Comparison of ENCODE assay signal across 15 cellular contexts in the genomic region with DNA sequence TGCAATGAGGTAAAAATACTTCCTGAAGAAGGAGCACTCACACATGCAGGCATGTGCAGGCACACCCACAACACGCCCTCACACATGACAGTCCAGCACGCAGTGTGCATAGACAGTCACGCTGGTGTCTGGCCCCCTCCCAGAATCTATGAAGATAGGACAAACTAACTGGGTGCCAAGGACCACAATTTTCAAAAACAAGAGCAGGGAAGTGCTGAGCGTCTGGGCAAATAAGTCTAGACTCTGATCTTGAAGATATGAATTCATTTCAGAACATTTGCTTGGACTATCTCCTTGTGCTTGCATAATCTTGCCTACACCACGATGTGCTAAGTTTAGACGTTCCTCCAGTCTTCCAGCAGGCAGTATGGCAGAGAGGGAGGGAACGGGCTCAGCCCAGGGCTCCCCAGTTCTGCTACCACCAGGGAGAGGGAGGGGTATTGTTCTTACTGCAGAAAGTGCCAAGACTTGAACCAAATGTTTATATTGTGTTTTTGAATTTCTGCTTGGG.
A peak's percentile ranks its signal among the peaks of the same experiment; 100 is the strongest.
DNase-seq lines count a peak whose midpoint lies in the region; ATAC-seq and TF ChIP-seq lines count a peak whose summit lies in the region.
"Had no signal": no experiment of that assay in that cellular context is flagged by ENCODE, and none has a peak within 500 bp of the region (broad histone marks: within the 10 kb centered on the region; RNA-seq: fewer than 3 reads in every experiment).

No MANE protein-coding gene starts in this region.

- no peaks in the 10 kb centered on the region for H4K20me1 ChIP-seq in osteoblast (ENCODE audit: insufficient read depth, low read length)

- H3K27ac ChIP-seq in osteoblast (ENCODE audit: low read depth, low read length): peak overlapping the region; percentile 22
- H3K27ac ChIP-seq in right lobe of liver: no peak overlapping the region

- peak overlapping the region; percentile 81 for H2AFZ ChIP-seq in osteoblast (ENCODE audit: low read length)

- TF ChIP-seq POLR2A in right lobe of liver (IDR thresholded peaks at IDR 0.05): no peak

- H3K36me3 Mint-ChIP-seq in activated naive CD4-positive, alpha-beta T cell treated with anti-CD3 and anti-CD28 coated beads for 36 hours (ENCODE audit: low read depth): no peaks in the 10 kb centered on the region
- no peaks in the 10 kb centered on the region for H3K36me3 Mint-ChIP-seq in activated naive CD4-positive, alpha-beta T cell treated with anti-CD3 and anti-CD28 coated beads, Interleukin-2, amount 50 U/mL, for 72 hours
- H3K36me3 Mint-ChIP-seq in activated CD4-positive, alpha-beta T cell treated with anti-CD3 and anti-CD28 coated beads for 36 hours (ENCODE audit: low read depth): no peaks in the 10 kb centered on the region
- H3K36me3 Mint-ChIP-seq: activated naive CD8-positive, alpha-beta T cell treated with anti-CD3 and anti-CD28 coated beads, Interleukin-2, amount 10 ng/mL, durations not matched to agents 7 days and 5 days; memory B cell had no signal

- intact Hi-C loops in activated naive CD4-positive, alpha-beta T cell treated with anti-CD3 and anti-CD28 coated beads for 36 hours (cut with micrococcal nuclease): no loop called here
- intact Hi-C loops in activated CD4-positive, alpha-beta T cell treated with anti-CD3 and anti-CD28 coated beads for 36 hours (cut with DNase I, micrococcal nuclease): no loop called here
- intact Hi-C loops in right lobe of liver (cut with DNase I): no loop called here

- TF ChIP-seq CTCF in fibroblast of the aortic adventitia (IDR thresholded peaks at IDR 0.05; ENCODE audit: insufficient read depth, low read length) (peak; percentile 17), osteoblast (IDR thresholded peaks at IDR 0.05; ENCODE audit: extremely low read depth, low read depth, low read length) (no peak), right lobe of liver (IDR thresholded peaks at IDR 0.05) (no peak)

- peaks cover 23% of the 10 kb centered on the region for H3K4me1 Mint-ChIP-seq in activated naive CD4-positive, alpha-beta T cell treated with anti-CD3 and anti-CD28 coated beads for 36 hours (ENCODE audit: low read depth)
- peaks cover 22% of the 10 kb centered on the region for H3K4me1 Mint-ChIP-seq in activated CD4-positive, alpha-beta T cell treated with anti-CD3 and anti-CD28 coated beads for 36 hours

- no peaks in the 10 kb centered on the region for H3K27me3 Mint-ChIP-seq in activated naive CD4-positive, alpha-beta T cell treated with anti-CD3 and anti-CD28 coated beads for 36 hours (ENCODE audit: low read depth)
- no peaks in the 10 kb centered on the region for H3K27me3 Mint-ChIP-seq in activated CD4-positive, alpha-beta T cell treated with anti-CD3 and anti-CD28 coated beads for 36 hours
- H3K27me3 Mint-ChIP-seq: activated naive CD8-positive, alpha-beta T cell treated with anti-CD3 and anti-CD28 coated beads, Interleukin-2, amount 10 ng/mL, durations not matched to agents 7 days and 5 days; memory B cell had no signal

- no peak for ATAC-seq in activated naive CD4-positive, alpha-beta T cell treated with anti-CD3 and anti-CD28 coated beads, Interleukin-2, amount 50 U/mL, for 72 hours
- ATAC-seq in GM19324 (IDR thresholded peaks at IDR 0.05; ENCODE audit: low FRiP score, unreplicated experiment) (no peak), right lobe of liver (no peak)
- no peak for ATAC-seq in activated CD4-positive, alpha-beta T cell treated with anti-CD3 and anti-CD28 coated beads for 36 hours
- ATAC-seq: HCT116; stimulated activated naive CD8-positive, alpha-beta T cell treated with anti-CD3 and anti-CD28 coated beads, Interleukin-15, Interleukin-2, amounts not matched to agents 100 U/mL and 50 U/mL, for 24 hours had no signal

- H3K4me2 ChIP-seq in osteoblast (ENCODE audit: insufficient read depth, low read length): peak overlapping the region; percentile 51

- no peak overlapping the region for H3K27ac Mint-ChIP-seq in activated naive CD4-positive, alpha-beta T cell treated with anti-CD3 and anti-CD28 coated beads for 36 hours
- no peak overlapping the region for H3K27ac Mint-ChIP-seq in activated naive CD4-positive, alpha-beta T cell treated with anti-CD3 and anti-CD28 coated beads, Interleukin-2, amount 50 U/mL, for 72 hours
- H3K27ac Mint-ChIP-seq in activated CD4-positive, alpha-beta T cell treated with anti-CD3 and anti-CD28 coated beads for 36 hours: no peak overlapping the region
- H3K27ac Mint-ChIP-seq: activated naive CD8-positive, alpha-beta T cell treated with anti-CD3 and anti-CD28 coated beads, Interleukin-2, amount 10 ng/mL, durations not matched to agents 7 days and 5 days; memory B cell had no signal

- CTCF ChIA-PET in activated naive CD4-positive, alpha-beta T cell treated with anti-CD3 and anti-CD28 coated beads for 36 hours (lab: Charles Lee): no interaction called here
- CTCF ChIA-PET in activated CD4-positive, alpha-beta T cell treated with anti-CD3 and anti-CD28 coated beads for 36 hours (lab: Charles Lee): interaction anchor here (0.6 to 0.7 kb wide), 2 partner anchors 84 to 527 kb away, joined by 3 read pairs; no protein-coding TSS in a partner anchor

- no peak overlapping the region for H3K4me3 Mint-ChIP-seq in activated naive CD4-positive, alpha-beta T cell treated with anti-CD3 and anti-CD28 coated beads for 36 hours
- H3K4me3 Mint-ChIP-seq in activated CD4-positive, alpha-beta T cell treated with anti-CD3 and anti-CD28 coated beads for 36 hours: no peak overlapping the region
- H3K4me3 Mint-ChIP-seq: activated naive CD8-positive, alpha-beta T cell treated with anti-CD3 and anti-CD28 coated beads, Interleukin-2, amount 10 ng/mL, durations not matched to agents 7 days and 5 days; memory B cell had no signal

- no peaks in the 10 kb centered on the region for H3K27me3 ChIP-seq in osteoblast (ENCODE audit: insufficient read depth, low read length)
- no peaks in the 10 kb centered on the region for H3K27me3 ChIP-seq in right lobe of liver

- H3K4me3 ChIP-seq in fibroblast of the aortic adventitia (ENCODE audit: low read depth, low read length) (no peak overlapping the region), osteoblast (ENCODE audit: insufficient read depth, low read length) (peak overlapping the region; percentile 33), right lobe of liver (no peak overlapping the region)

- H3K79me2 ChIP-seq in osteoblast (ENCODE audit: insufficient read depth, low read length): no peaks in the 10 kb centered on the region

- POLR2A ChIA-PET in activated CD4-positive, alpha-beta T cell treated with anti-CD3 and anti-CD28 coated beads for 36 hours (lab: Charles Lee): no interaction called here

- no peaks in the 10 kb centered on the region for H3K9me3 ChIP-seq in osteoblast (ENCODE audit: low read depth, low read length)
- H3K9me3 ChIP-seq in right lobe of liver: no peaks in the 10 kb centered on the region

- DNase-seq in activated naive CD4-positive, alpha-beta T cell treated with anti-CD3 and anti-CD28 coated beads for 36 hours: peak; percentile 8
- no peak for DNase-seq in activated naive CD4-positive, alpha-beta T cell treated with anti-CD3 and anti-CD28 coated beads, Interleukin-2, amount 50 U/mL, for 72 hours (ENCODE audit: low spot score in 2 of 2)
- DNase-seq in fibroblast of the aortic adventitia (ENCODE audit: low read depth) (peak; percentile 86), osteoblast (ENCODE audit: insufficient read length, low spot score, missing footprints) (no peak), right lobe of liver (no peak)
- DNase-seq in stimulated activated CD4-positive, alpha-beta T cell treated with anti-CD3 and anti-CD28 coated beads, Interleukin-2, amount 100 ng/mL, for 24 hours: no peak
- no peak for DNase-seq in activated CD4-positive, alpha-beta T cell treated with anti-CD3 and anti-CD28 coated beads for 36 hours
- DNase-seq: ACHN; activated CD4-positive, alpha-beta T cell treated with anti-CD3 and anti-CD28 coated beads for 1 hour; activated naive CD8-positive, alpha-beta T cell treated with anti-CD3 and anti-CD28 coated beads, Interleukin-2, amount 10 ng/mL, durations not matched to agents 7 days and 5 days; NCI-H1930; stimulated activated naive CD8-positive, alpha-beta T cell treated with anti-CD3 and anti-CD28 coated beads, Interleukin-15, Interleukin-2, amounts not matched to agents 100 U/mL and 50 U/mL, for 24 hours had no signal

- WGBS in right lobe of liver (ENCODE audit: insufficient coverage, low coverage, low lambda C conversion rate, missing lambda C conversion rate): 28% methylated on average over 4 of the region's 7 CpGs

- H3K4me1 ChIP-seq in osteoblast (ENCODE audit: insufficient read depth, low read length) (peaks cover 17% of the 10 kb centered on the region), right lobe of liver (no peaks in the 10 kb centered on the region)

- no peaks in the 10 kb centered on the region for H3K9me3 Mint-ChIP-seq in activated naive CD4-positive, alpha-beta T cell treated with anti-CD3 and anti-CD28 coated beads for 36 hours
- no peaks in the 10 kb centered on the region for H3K9me3 Mint-ChIP-seq in activated naive CD4-positive, alpha-beta T cell treated with anti-CD3 and anti-CD28 coated beads, Interleukin-2, amount 50 U/mL, for 72 hours
- no peaks in the 10 kb centered on the region for H3K9me3 Mint-ChIP-seq in activated CD4-positive, alpha-beta T cell treated with anti-CD3 and anti-CD28 coated beads for 36 hours (ENCODE audit: low read depth)
- H3K9me3 Mint-ChIP-seq: activated naive CD8-positive, alpha-beta T cell treated with anti-CD3 and anti-CD28 coated beads, Interleukin-2, amount 10 ng/mL, durations not matched to agents 7 days and 5 days had no signal

- H3K36me3 ChIP-seq in osteoblast (ENCODE audit: insufficient read depth, low read length) (no peaks in the 10 kb centered on the region), right lobe of liver (no peaks in the 10 kb centered on the region)

Comparison
In these comparisons a context has a peak if more than half of its experiments do, and no peak if none do; other contexts are left out.
1. DNase-seq: peak in activated naive CD4-positive, alpha-beta T cell treated with anti-CD3 and anti-CD28 coated beads for 36 hours (single experiment) and fibroblast of the aortic adventitia (single experiment); none in activated naive CD4-positive, alpha-beta T cell treated with anti-CD3 and anti-CD28 coated beads, Interleukin-2, amount 50 U/mL, for 72 hours (0 of 2), osteoblast (single experiment), stimulated activated CD4-positive, alpha-beta T cell treated with anti-CD3 and anti-CD28 coated beads, Interleukin-2, amount 100 ng/mL, for 24 hours (0 of 2), activated CD4-positive, alpha-beta T cell treated with anti-CD3 and anti-CD28 coated beads for 36 hours (single experiment) and right lobe of liver (0 of 3).